In genomic region chr19:47132522-47132852, GRCh38 we compare ENCODE assay signal across 12 cellular contexts. TPM values are rescaled to one million over a fixed set of nuclear protein-coding genes. Genes with fewer than 3 reads are reported as not detected.
DNase-seq lines count a peak whose midpoint lies in the region; ATAC-seq and TF ChIP-seq lines count a peak whose summit lies in the region.
"Had no signal": no experiment of that assay in that cellular context is flagged by ENCODE, and none has a peak within 500 bp of the region (broad histone marks: within the 10 kb centered on the region; RNA-seq: fewer than 3 reads in every experiment).

No MANE protein-coding gene starts in this region.

- no peak for DNase-seq in activated CD8-positive, alpha-beta memory T cell treated with anti-CD3 and anti-CD28 coated beads, Interleukin-2, amount 10 ng/mL, durations not matched to agents 7 days and 5 days
- DNase-seq in activated CD8-positive, alpha-beta memory T cell treated with anti-CD3 and anti-CD28 coated beads, Interleukin-2, amount 50 U/mL, for 48 hours = no peak
- no peak for DNase-seq in PC-9
- no peak for DNase-seq in endothelial cell (ENCODE audit: low spot score)
- no peak for DNase-seq in tibial artery
- DNase-seq in OCI-M2 (lab: John Stamatoyannopoulos, UW; ENCODE audit: unreplicated experiment) = no peak
- DNase-seq in DMS114 treated with DMSO at 0.1 percent for 48 hours (lab: John Stamatoyannopoulos, UW; ENCODE audit: unreplicated experiment) = no peak
- DNase-seq: effector CD4-positive, alpha-beta T cell; GOT3; NCI-H1930; SHP77 had no signal

- TF ChIP-seq CTCF in PC-9 (conservative IDR thresholded peaks at IDR 0.05) = no peak
- no peak for TF ChIP-seq CTCF in endothelial cell (IDR thresholded peaks at IDR 0.05; ENCODE audit: unreplicated experiment)
- TF ChIP-seq CTCF in tibial artery (IDR thresholded peaks at IDR 0.05) = no peak

- peak overlapping the region; percentile 96 for H3K4me3 Mint-ChIP-seq in activated CD8-positive, alpha-beta memory T cell treated with anti-CD3 and anti-CD28 coated beads, Interleukin-2, amount 10 ng/mL, durations not matched to agents 7 days and 5 days
- H3K4me3 Mint-ChIP-seq in endothelial cell (ENCODE audit: unreplicated experiment) = peak overlapping the region; percentile 100

- peaks cover 68% of the 10 kb centered on the region for H3K79me2 ChIP-seq in PC-9 (ENCODE audit: low read depth)

- H3K9me3 ChIP-seq in PC-9 (ENCODE audit: insufficient read depth, low read depth) (no peaks in the 10 kb centered on the region), skeletal muscle satellite cell (replicated peaks; ENCODE audit: low read length) (no peaks in the 10 kb centered on the region), tibial artery (no peaks in the 10 kb centered on the region)

- no peak for ATAC-seq in activated CD8-positive, alpha-beta memory T cell treated with anti-CD3 and anti-CD28 coated beads, Interleukin-2, amount 10 ng/mL, durations not matched to agents 7 days and 5 days

- CTCF ChIA-PET in activated CD8-positive, alpha-beta memory T cell treated with anti-CD3 and anti-CD28 coated beads, Interleukin-2, amount 10 ng/mL, durations not matched to agents 7 days and 5 days (lab: Charles Lee) = interaction anchor here (0.6 to 5.0 kb wide), 11 partner anchors 10 to 120 kb away, joined by 3 to 65 read pairs (median 9); no protein-coding TSS in a partner anchor
- CTCF ChIA-PET in PC-9 (lab: Charles Lee) = interaction anchor here (0.7 kb wide), 1 partner anchor 14 kb away, joined by 3 read pairs; no protein-coding TSS in a partner anchor

- H3K27ac Mint-ChIP-seq in activated CD8-positive, alpha-beta memory T cell treated with anti-CD3 and anti-CD28 coated beads, Interleukin-2, amount 10 ng/mL, durations not matched to agents 7 days and 5 days = peak overlapping the region; percentile 56
- peak overlapping the region; percentile 42 for H3K27ac Mint-ChIP-seq in endothelial cell (ENCODE audit: unreplicated experiment)

- H3K27me3 ChIP-seq in PC-9 (ENCODE audit: insufficient read depth, low read depth) = no peaks in the 10 kb centered on the region
- no peaks in the 10 kb centered on the region for H3K27me3 ChIP-seq in skeletal muscle satellite cell (ENCODE audit: control insufficient read depth, insufficient read depth, low read length)
- no peaks in the 10 kb centered on the region for H3K27me3 ChIP-seq in tibial artery

- peaks cover 44% of the 10 kb centered on the region for H3K4me1 ChIP-seq in PC-9 (replicated peaks; ENCODE audit: insufficient read depth)
- H3K4me1 ChIP-seq in skeletal muscle satellite cell (ENCODE audit: control insufficient read depth, insufficient read depth, low read length) = peaks cover 31% of the 10 kb centered on the region
- H3K4me1 ChIP-seq in tibial artery = peaks cover 0 to 30% (median 16%) of the 10 kb centered on the region in 4 donors

- H3K36me3 ChIP-seq in PC-9 (ENCODE audit: low read depth) = 0 out of 2 replicates have a peak, but pooled peaks cover 5% of the 10 kb centered on the region
- peaks cover 14% of the 10 kb centered on the region for H3K36me3 ChIP-seq in skeletal muscle satellite cell (ENCODE audit: insufficient read depth, low read length)
- H3K36me3 ChIP-seq in tibial artery = no peaks in the 10 kb centered on the region

- POLR2A ChIA-PET in PC-9 (lab: Charles Lee; ENCODE audit: unreplicated experiment) = no interaction called here

- peaks cover 3% of the 10 kb centered on the region for H3K9me3 Mint-ChIP-seq in activated CD8-positive, alpha-beta memory T cell treated with anti-CD3 and anti-CD28 coated beads, Interleukin-2, amount 10 ng/mL, durations not matched to agents 7 days and 5 days (ENCODE audit: low read depth)
- no peaks in the 10 kb centered on the region for H3K9me3 Mint-ChIP-seq in endothelial cell (ENCODE audit: unreplicated experiment)

- intact Hi-C loops in PC-9 (cut with micrococcal nuclease; ENCODE audit: unreplicated experiment) (no loop called here), tibial artery (cut with DNase I; ENCODE audit: low total_unique reads) (no loop called here)

- H3K9me2 ChIP-seq in PC-9 (ENCODE audit: insufficient read depth) = no peaks in the 10 kb centered on the region

- H3F3A ChIP-seq in PC-9 (ENCODE audit: insufficient read depth, low read depth) = peaks cover 33% of the 10 kb centered on the region

- peaks cover 6% of the 10 kb centered on the region; the same call in 1 of the 2 replicates for H4K20me1 ChIP-seq in PC-9 (ENCODE audit: insufficient read depth)

- peaks cover 33% of the 10 kb centered on the region for H3K36me3 Mint-ChIP-seq in activated CD8-positive, alpha-beta memory T cell treated with anti-CD3 and anti-CD28 coated beads, Interleukin-2, amount 10 ng/mL, durations not matched to agents 7 days and 5 days
- peaks cover 23% of the 10 kb centered on the region for H3K36me3 Mint-ChIP-seq in endothelial cell (ENCODE audit: low read depth, unreplicated experiment)

- TSS peak; percentile 27 for BruUV-seq in PC-9 (replicated peaks; lab: Mats Ljungman, UMichigan)

- H3K4me1 Mint-ChIP-seq in activated CD8-positive, alpha-beta memory T cell treated with anti-CD3 and anti-CD28 coated beads, Interleukin-2, amount 10 ng/mL, durations not matched to agents 7 days and 5 days = peaks cover 50% of the 10 kb centered on the region
- peaks cover 33% of the 10 kb centered on the region for H3K4me1 Mint-ChIP-seq in endothelial cell (ENCODE audit: unreplicated experiment)

- H3K27ac ChIP-seq in PC-9 (no peak overlapping the region), tibial artery (no peak overlapping the region)

- H3K27me3 Mint-ChIP-seq in activated CD8-positive, alpha-beta memory T cell treated with anti-CD3 and anti-CD28 coated beads, Interleukin-2, amount 10 ng/mL, durations not matched to agents 7 days and 5 days = no peaks in the 10 kb centered on the region
- H3K27me3 Mint-ChIP-seq in endothelial cell (ENCODE audit: unreplicated experiment) = peaks cover 16% of the 10 kb centered on the region

- H3K9ac ChIP-seq in skeletal muscle satellite cell (ENCODE audit: low read depth, low read length) = peak overlapping the region; percentile 99

- H2AFZ ChIP-seq in PC-9 = no peak overlapping the region

- peak overlapping the region; percentile 86; the same call in 1 of the 2 replicates for H3K4me3 ChIP-seq in PC-9
- H3K4me3 ChIP-seq in skeletal muscle satellite cell (ENCODE audit: low read length) = peak overlapping the region; percentile 94
- H3K4me3 ChIP-seq in tibial artery = no peak overlapping the region

- peak overlapping the region; percentile 79 for H3K4me2 ChIP-seq in PC-9
- peak overlapping the region; percentile 94 for H3K4me2 ChIP-seq in skeletal muscle satellite cell (ENCODE audit: low read length)

RNA-seq across cellular contexts. Expression of gene SAE1, which starts 1.9 kb away (rescaled TPM):
- total RNA-seq in activated CD8-positive, alpha-beta memory T cell treated with anti-CD3 and anti-CD28 coated beads, Interleukin-2, amount 10 ng/mL, durations not matched to agents 7 days and 5 days = 100 to 1,000 TPM; 153 to 171 TPM
- 133 and 148 TPM in 2 replicates for total RNA-seq in PC-9 (2021)
- 134 TPM for total RNA-seq in endothelial cell (ENCODE audit: unreplicated experiment)
- 115 and 118 TPM in 2 replicates for total RNA-seq in skeletal muscle satellite cell (2012; rRNA removed)

RNA-seq across cellular contexts. Expression of gene ZC3H4, which starts 18.9 kb away (rescaled TPM):
- 100 to 1,000 TPM in 1 of 2 experiments, 10 to 100 TPM in 1; 98.9 to 114 TPM for total RNA-seq in activated CD8-positive, alpha-beta memory T cell treated with anti-CD3 and anti-CD28 coated beads, Interleukin-2, amount 10 ng/mL, durations not matched to agents 7 days and 5 days
- 41.6 and 51.9 TPM in 2 replicates for total RNA-seq in PC-9 (2021)
- 56.7 TPM for total RNA-seq in endothelial cell (ENCODE audit: unreplicated experiment)
- 14.2 and 15.3 TPM in 2 replicates for total RNA-seq in skeletal muscle satellite cell (2012; rRNA removed)

Comparison
In these comparisons a context has a peak if more than half of its experiments do, and no peak if none do; other contexts are left out.
1. H3K4me3 ChIP-seq: peak in PC-9 (single experiment) and skeletal muscle satellite cell (single experiment); none in tibial artery (0 of 2).